ENCODE assay signal across 1 cellular context in the genomic region with DNA sequence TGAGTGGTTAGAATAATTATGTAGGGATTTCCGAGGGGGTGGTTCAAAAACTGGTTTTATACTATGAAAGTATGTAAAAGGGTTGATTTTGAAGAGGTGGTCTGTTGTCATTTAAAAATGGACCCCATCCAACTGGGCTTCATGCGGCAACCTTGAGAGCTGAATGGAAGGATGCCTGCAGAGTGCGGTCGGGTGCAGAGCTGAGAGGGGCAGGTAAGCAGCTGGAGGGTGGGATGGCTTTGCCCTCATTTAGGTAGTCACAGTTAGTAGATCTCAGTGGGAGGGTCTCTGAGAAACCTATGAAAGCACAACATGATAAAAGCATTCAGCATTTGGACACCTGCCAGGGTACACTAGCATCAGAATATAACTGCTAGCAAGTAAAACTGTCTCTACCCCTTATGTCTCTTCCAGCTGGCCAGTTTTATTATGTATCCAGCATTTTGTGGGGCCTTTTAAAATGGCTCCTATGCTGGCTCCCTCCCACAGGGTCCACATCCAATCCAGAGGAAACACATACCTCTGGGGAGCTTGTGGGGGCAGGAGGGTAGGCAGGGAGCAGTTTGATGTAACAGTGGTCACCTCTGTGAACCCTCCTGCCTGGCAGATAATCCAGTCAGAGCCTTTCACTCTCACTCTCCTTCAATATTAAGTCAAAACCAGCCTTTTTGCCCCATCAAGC.
TF ChIP-seq lines count a peak whose summit lies in the region.

No MANE protein-coding gene starts in this region.

TF ChIP-seq in WTC11, 78 proteins besides CTCF, POLR2A, EP300 and RAD21 (continued from another document):
- TF ChIP-seq, protein P1, sequence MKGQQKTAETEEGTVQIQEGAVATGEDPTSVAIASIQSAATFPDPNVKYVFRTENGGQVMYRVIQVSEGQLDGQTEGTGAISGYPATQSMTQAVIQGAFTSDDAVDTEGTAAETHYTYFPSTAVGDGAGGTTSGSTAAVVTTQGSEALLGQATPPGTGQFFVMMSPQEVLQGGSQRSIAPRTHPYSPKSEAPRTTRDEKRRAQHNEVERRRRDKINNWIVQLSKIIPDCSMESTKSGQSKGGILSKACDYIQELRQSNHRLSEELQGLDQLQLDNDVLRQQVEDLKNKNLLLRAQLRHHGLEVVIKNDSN (CRISPR knock-in tag; IDR thresholded peaks at IDR 0.05): no peak
- TF ChIP-seq ZNF317 (CRISPR knock-in tag; IDR thresholded peaks at IDR 0.05; ENCODE audit: borderline replicate concordance, low read depth): no peak
- no peak for TF ChIP-seq TEAD1 (CRISPR knock-in tag; IDR thresholded peaks at IDR 0.05)
- TF ChIP-seq, protein P2, sequence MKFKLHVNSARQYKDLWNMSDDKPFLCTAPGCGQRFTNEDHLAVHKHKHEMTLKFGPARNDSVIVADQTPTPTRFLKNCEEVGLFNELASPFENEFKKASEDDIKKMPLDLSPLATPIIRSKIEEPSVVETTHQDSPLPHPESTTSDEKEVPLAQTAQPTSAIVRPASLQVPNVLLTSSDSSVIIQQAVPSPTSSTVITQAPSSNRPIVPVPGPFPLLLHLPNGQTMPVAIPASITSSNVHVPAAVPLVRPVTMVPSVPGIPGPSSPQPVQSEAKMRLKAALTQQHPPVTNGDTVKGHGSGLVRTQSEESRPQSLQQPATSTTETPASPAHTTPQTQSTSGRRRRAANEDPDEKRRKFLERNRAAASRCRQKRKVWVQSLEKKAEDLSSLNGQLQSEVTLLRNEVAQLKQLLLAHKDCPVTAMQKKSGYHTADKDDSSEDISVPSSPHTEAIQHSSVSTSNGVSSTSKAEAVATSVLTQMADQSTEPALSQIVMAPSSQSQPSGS (CRISPR knock-in tag; IDR thresholded peaks at IDR 0.05; ENCODE audit: borderline replicate concordance, low read depth): no peak
- no peak for TF ChIP-seq NFATC4 (CRISPR knock-in tag; IDR thresholded peaks at IDR 0.05)
- no peak for TF ChIP-seq SP1 (CRISPR knock-in tag; conservative IDR thresholded peaks at IDR 0.05)
- TF ChIP-seq, protein P3, sequence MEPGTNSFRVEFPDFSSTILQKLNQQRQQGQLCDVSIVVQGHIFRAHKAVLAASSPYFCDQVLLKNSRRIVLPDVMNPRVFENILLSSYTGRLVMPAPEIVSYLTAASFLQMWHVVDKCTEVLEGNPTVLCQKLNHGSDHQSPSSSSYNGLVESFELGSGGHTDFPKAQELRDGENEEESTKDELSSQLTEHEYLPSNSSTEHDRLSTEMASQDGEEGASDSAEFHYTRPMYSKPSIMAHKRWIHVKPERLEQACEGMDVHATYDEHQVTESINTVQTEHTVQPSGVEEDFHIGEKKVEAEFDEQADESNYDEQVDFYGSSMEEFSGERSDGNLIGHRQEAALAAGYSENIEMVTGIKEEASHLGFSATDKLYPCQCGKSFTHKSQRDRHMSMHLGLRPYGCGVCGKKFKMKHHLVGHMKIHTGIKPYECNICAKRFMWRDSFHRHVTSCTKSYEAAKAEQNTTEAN (CRISPR knock-in tag; IDR thresholded peaks at IDR 0.05): no peak
- TF ChIP-seq GABPB1 (CRISPR knock-in tag; IDR thresholded peaks at IDR 0.05): no peak
- TF ChIP-seq, protein P4, sequence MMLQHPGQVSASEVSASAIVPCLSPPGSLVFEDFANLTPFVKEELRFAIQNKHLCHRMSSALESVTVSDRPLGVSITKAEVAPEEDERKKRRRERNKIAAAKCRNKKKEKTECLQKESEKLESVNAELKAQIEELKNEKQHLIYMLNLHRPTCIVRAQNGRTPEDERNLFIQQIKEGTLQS (CRISPR knock-in tag; conservative IDR thresholded peaks at IDR 0.05): no peak
- no peak for TF ChIP-seq EMX1 (CRISPR knock-in tag; IDR thresholded peaks at IDR 0.05)
- TF ChIP-seq, protein P5, sequence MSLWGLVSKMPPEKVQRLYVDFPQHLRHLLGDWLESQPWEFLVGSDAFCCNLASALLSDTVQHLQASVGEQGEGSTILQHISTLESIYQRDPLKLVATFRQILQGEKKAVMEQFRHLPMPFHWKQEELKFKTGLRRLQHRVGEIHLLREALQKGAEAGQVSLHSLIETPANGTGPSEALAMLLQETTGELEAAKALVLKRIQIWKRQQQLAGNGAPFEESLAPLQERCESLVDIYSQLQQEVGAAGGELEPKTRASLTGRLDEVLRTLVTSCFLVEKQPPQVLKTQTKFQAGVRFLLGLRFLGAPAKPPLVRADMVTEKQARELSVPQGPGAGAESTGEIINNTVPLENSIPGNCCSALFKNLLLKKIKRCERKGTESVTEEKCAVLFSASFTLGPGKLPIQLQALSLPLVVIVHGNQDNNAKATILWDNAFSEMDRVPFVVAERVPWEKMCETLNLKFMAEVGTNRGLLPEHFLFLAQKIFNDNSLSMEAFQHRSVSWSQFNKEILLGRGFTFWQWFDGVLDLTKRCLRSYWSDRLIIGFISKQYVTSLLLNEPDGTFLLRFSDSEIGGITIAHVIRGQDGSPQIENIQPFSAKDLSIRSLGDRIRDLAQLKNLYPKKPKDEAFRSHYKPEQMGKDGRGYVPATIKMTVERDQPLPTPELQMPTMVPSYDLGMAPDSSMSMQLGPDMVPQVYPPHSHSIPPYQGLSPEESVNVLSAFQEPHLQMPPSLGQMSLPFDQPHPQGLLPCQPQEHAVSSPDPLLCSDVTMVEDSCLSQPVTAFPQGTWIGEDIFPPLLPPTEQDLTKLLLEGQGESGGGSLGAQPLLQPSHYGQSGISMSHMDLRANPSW (CRISPR knock-in tag; conservative IDR thresholded peaks at IDR 0.05; ENCODE audit: low read depth): no peak
- TF ChIP-seq FOXP1 (CRISPR knock-in tag; IDR thresholded peaks at IDR 0.05; ENCODE audit: borderline replicate concordance): no peak
